Comparison of ENCODE assay signal across 8 cellular contexts in genomic region chr11:118911113-118911879, GRCh38. TPM values are rescaled to one million over a fixed set of nuclear protein-coding genes. Genes with fewer than 3 reads are reported as not detected.
DNase-seq lines count a peak whose midpoint lies in the region; ATAC-seq and TF ChIP-seq lines count a peak whose summit lies in the region.

No MANE protein-coding gene starts in this region.

- H3K4me1 Mint-ChIP-seq in T-helper 17 cell: peaks cover 66% of the 10 kb centered on the region

- DNase-seq in GM23248 (peak; percentile 88), T-helper 17 cell (no peak), fibroblast of mammary gland (ENCODE audit: low read depth) (peak; percentile 46), posterior vena cava (ENCODE audit: low spot score) (peak; percentile 86), NCI-H2029 (lab: John Stamatoyannopoulos, UW) (no peak)

- no peaks in the 10 kb centered on the region for H3K27me3 ChIP-seq in GM23248 (replicated peaks; ENCODE audit: insufficient read depth)

- in situ Hi-C loops in GM23248 (cut with MboI): no loop called here

- peaks cover 86% of the 10 kb centered on the region for H3K79me2 ChIP-seq in GM23248 (ENCODE audit: insufficient read depth)

- intact Hi-C loops in posterior vena cava (cut with DNase I): no loop called here

- peaks cover 3% of the 10 kb centered on the region for H3K36me3 Mint-ChIP-seq in T-helper 17 cell (ENCODE audit: low read depth)

- no peak overlapping the region for H2AFZ ChIP-seq in GM23248

- no peaks in the 10 kb centered on the region for H3K9me2 ChIP-seq in GM23248 (ENCODE audit: insufficient read depth)

- TF ChIP-seq CTCF in fibroblast of mammary gland (conservative IDR thresholded peaks at IDR 0.05; ENCODE audit: control insufficient read depth, insufficient read depth, low read depth, low read length): no peak

- H3K9ac ChIP-seq in GM23248: peak overlapping the region; percentile 90

- ATAC-seq in T-helper 17 cell (peak; percentile 2), GM19395 (IDR thresholded peaks at IDR 0.05; ENCODE audit: unreplicated experiment) (no peak), HG02885 (IDR thresholded peaks at IDR 0.05; ENCODE audit: poor library complexity, unreplicated experiment) (no peak), HG02571 (IDR thresholded peaks at IDR 0.05; ENCODE audit: unreplicated experiment) (no peak)

- H3K4me3 Mint-ChIP-seq in T-helper 17 cell: peak overlapping the region; percentile 93

- H3K36me3 ChIP-seq in GM23248 (ENCODE audit: low read depth): peaks cover 6% of the 10 kb centered on the region; the same call in 1 of the 2 replicates

- peak overlapping the region; percentile 98 for H3K27ac Mint-ChIP-seq in T-helper 17 cell

- H3K4me2 ChIP-seq in GM23248 (ENCODE audit: unreplicated experiment): peak overlapping the region; percentile 87

- peak overlapping the region; percentile 94 for H3K27ac ChIP-seq in GM23248

- peaks cover 70% of the 10 kb centered on the region for H3K4me1 ChIP-seq in GM23248 (ENCODE audit: insufficient read depth)

- H3K4me3 ChIP-seq in GM23248 (peak overlapping the region; percentile 72), fibroblast of mammary gland (ENCODE audit: control insufficient read depth, low read depth, low read length) (peak overlapping the region; percentile 10)

- H3K27me3 Mint-ChIP-seq in T-helper 17 cell: no peaks in the 10 kb centered on the region

- peaks cover 48% of the 10 kb centered on the region for H3F3A ChIP-seq in GM23248 (ENCODE audit: insufficient read depth)

- WGBS in GM23248 (ENCODE audit: low coverage in 1 of 2, low lambda C conversion rate in 2 of 2, missing lambda C conversion rate in 2 of 2), 2 experiments: 7 to 10% methylated on average over 15 to 21 of the region's 21 CpGs

- no peaks in the 10 kb centered on the region for H3K9me3 ChIP-seq in GM23248 (ENCODE audit: low read depth)
- no peaks in the 10 kb centered on the region for H3K9me3 ChIP-seq in T-helper 17 cell (ENCODE audit: control insufficient read depth, low read length, poor library complexity, severe bottlenecking)

- no peaks in the 10 kb centered on the region for H4K20me1 ChIP-seq in GM23248 (ENCODE audit: insufficient read depth)

RNA-seq across cellular contexts. Expression of gene BCL9L, which starts 14.4 kb away (rescaled TPM):
- 13.9 and 17.6 TPM in 2 replicates for total RNA-seq in GM23248 (2014; rRNA removed; shearing (Covaris generic))
- polyA plus RNA-seq in GM23248 (2016; fragmentation: Nextera tagmentation; extraction: Ambion mirVana): 7.2 TPM in 2 replicates
- 100 to 1,000 TPM; 186 to 204 TPM for total RNA-seq in T-helper 17 cell
- 10 to 100 TPM; 89.2 to 89.5 TPM for total RNA-seq in posterior vena cava

RNA-seq across cellular contexts. Expression of gene CXCR5, which starts 27.6 kb away (rescaled TPM):
- not detected in 2 replicates for total RNA-seq in GM23248 (2014; rRNA removed; shearing (Covaris generic))
- not detected in 2 replicates for polyA plus RNA-seq in GM23248 (2016; fragmentation: Nextera tagmentation; extraction: Ambion mirVana)
- total RNA-seq in T-helper 17 cell: 10 to 100 TPM; 11.1 to 15.0 TPM
- total RNA-seq in posterior vena cava: under 1 TPM in 1 of 2 donors, not detected in 1; 0.10 TPM

RNA-seq across cellular contexts. Expression of gene UPK2, which starts 44.8 kb away (rescaled TPM):
- not detected in 2 replicates for total RNA-seq in GM23248 (2014; rRNA removed; shearing (Covaris generic))
- 0.27 and 0.28 TPM in 2 replicates for polyA plus RNA-seq in GM23248 (2016; fragmentation: Nextera tagmentation; extraction: Ambion mirVana)
- total RNA-seq in T-helper 17 cell (not detected), posterior vena cava (not detected)

Comparison
In these comparisons a context has a peak if more than half of its experiments do, and no peak if none do; other contexts are left out.
1. DNase-seq: peak in GM23248 (single experiment), fibroblast of mammary gland (single experiment) and posterior vena cava (single experiment); none in T-helper 17 cell (0 of 3) and NCI-H2029 (single experiment).
2. RNA of gene CXCR5, which starts 27.6 kb away (total RNA-seq): 11.1 to 15.0 TPM in T-helper 17 cell; 0.10 TPM in posterior vena cava and not detected in GM23248; every median in the first group is over 10 times any median in the second.